Comparison of ENCODE assay signal across 1 cellular context in the genomic region with DNA sequence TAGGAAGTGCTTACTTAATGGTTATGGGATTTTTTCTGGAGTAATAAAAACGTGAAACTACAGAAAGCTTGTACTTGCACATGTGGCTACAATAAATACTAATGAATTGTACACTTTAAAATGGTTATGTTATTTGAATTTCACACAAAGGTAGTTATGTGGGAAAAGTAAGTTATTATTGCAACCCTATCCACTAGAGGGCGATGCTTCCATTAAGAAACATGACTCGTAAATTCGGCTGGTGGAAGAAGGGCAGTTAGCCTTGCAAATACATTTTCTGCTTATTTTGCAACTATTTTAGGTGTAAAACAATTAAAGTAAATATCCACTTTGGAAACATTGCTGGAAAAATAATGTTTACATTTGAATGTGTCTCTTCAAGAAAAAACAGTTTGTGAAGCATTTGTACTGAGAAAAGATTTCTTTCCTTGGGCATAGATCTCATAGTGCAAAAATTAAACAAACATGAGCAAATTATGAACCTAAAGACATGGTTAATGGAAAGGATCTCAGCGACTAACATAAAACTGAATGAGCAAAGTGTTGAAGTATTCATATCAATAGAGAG.
TF ChIP-seq lines count a peak whose summit lies in the region.

No MANE protein-coding gene starts in this region.

TF ChIP-seq in HepG2, 621 proteins besides CTCF, POLR2A, EP300 and RAD21 (continued from another document):
- TF ChIP-seq, protein P1, sequence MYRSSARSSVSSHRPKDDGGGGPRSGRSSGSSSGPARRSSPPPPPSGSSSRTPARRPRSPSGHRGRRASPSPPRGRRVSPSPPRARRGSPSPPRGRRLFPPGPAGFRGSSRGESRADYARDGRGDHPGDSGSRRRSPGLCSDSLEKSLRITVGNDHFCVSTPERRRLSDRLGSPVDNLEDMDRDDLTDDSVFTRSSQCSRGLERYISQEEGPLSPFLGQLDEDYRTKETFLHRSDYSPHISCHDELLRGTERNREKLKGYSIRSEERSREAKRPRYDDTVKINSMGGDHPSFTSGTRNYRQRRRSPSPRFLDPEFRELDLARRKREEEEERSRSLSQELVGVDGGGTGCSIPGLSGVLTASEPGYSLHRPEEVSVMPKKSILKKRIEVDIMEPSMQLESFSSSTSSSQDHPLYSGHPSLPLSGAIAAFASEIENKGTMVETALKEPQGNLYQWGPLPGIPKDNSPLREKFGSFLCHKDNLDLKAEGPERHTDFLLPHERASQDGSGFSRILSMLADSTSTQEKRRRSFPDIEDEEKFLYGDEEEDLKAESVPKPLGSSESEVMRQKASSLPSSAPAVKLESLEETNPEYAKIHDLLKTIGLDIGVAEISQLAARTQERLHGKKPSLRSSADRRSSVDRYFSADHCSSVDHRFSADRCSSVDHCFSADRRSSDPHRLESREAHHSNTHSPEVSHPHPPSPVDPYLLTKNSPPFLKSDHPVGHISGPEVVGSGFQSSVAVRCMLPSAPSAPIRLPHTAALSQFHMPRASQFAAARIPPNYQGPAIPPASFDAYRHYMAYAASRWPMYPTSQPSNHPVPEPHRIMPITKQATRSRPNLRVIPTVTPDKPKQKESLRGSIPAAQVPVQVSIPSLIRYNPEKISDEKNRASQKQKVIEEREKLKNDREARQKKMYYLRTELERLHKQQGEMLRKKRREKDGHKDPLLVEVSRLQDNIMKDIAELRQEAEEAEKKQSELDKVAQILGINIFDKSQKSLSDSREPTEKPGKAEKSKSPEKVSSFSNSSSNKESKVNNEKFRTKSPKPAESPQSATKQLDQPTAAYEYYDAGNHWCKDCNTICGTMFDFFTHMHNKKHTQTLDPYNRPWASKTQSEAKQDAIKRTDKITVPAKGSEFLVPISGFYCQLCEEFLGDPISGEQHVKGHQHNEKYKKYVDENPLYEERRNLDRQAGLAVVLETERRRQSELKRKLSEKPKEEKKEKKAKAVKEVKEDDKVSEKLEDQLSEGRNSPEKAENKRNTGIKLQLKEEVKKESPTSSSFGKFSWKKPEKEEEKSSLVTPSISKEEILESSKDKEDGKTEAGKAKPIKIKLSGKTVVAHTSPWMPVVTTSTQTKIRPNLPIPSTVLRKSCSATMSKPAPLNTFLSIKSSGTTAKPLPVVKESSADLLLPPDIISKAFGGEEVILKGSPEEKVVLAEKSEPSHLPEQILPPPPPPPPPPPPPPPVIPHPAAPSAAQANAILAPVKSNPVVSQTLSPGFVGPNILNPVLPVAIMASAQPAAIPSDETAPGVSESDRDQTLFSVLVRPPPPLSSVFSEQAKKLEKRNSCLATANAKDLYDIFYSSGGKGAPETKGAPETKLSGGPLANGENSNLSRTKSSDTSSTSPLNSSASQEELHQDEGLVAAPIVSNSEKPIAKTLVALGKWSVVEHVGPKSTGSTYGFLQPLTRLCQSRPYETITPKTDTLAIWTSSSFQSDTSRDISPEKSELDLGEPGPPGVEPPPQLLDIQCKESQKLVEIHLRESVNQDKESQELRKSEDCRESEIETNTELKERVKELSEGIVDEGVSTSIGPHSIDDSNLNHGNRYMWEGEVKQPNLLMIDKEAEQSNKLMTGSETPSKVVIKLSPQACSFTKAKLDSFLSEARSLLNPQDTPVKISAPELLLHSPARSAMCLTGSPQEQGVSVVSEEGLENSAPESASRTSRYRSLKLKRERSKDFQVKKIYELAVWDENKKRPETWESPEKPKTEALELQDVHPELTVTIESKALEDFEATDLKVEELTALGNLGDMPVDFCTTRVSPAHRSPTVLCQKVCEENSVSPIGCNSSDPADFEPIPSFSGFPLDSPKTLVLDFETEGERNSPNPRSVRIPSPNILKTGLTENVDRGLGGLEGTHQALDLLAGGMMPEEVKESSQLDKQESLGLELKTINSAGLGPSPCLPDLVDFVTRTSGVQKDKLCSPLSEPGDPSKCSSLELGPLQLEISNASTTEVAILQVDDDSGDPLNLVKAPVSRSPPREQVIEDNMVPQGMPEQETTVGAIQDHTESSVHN (CRISPR knock-in tag; IDR thresholded peaks at IDR 0.05): no peak
- TF ChIP-seq STAG1 (CRISPR knock-in tag; IDR thresholded peaks at IDR 0.05) (peak; percentile 87), PPARG (CRISPR knock-in tag; conservative IDR thresholded peaks at IDR 0.05) (peak; percentile 34; the same call in 1 of the 2 replicates), SMC3 (IDR thresholded peaks at IDR 0.05; ENCODE audit: low read length) (peak; percentile 72), JDP2 (CRISPR knock-in tag; IDR thresholded peaks at IDR 0.05; ENCODE audit: borderline replicate concordance) (no peak), MAFF (IDR thresholded peaks at IDR 0.05; ENCODE audit: low read depth, low read length) (peak; percentile 52), MAFK (conservative IDR thresholded peaks at IDR 0.05 in 1 of 2, IDR thresholded peaks at IDR 0.05 in 1 of 2; ENCODE audit: low read length in 2 of 2) (peak; percentile 68 to 70), MED1 (CRISPR knock-in tag; IDR thresholded peaks at IDR 0.05) (no peak), MIXL1 (CRISPR knock-in tag; IDR thresholded peaks at IDR 0.05) (peak; percentile 54; the same call in 1 of the 2 replicates)
- TF ChIP-seq, protein P2, sequence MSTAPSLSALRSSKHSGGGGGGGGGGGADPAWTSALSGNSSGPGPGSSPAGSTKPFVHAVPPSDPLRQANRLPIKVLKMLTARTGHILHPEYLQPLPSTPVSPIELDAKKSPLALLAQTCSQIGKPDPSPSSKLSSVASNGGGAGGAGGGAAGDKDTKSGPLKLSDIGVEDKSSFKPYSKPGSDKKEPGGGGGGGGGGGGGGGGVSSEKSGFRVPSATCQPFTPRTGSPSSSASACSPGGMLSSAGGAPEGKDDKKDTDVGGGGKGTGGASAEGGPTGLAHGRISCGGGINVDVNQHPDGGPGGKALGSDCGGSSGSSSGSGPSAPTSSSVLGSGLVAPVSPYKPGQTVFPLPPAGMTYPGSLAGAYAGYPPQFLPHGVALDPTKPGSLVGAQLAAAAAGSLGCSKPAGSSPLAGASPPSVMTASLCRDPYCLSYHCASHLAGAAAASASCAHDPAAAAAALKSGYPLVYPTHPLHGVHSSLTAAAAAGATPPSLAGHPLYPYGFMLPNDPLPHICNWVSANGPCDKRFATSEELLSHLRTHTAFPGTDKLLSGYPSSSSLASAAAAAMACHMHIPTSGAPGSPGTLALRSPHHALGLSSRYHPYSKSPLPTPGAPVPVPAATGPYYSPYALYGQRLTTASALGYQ (CRISPR knock-in tag; IDR thresholded peaks at IDR 0.05): no peak
- TF ChIP-seq, protein P3, sequence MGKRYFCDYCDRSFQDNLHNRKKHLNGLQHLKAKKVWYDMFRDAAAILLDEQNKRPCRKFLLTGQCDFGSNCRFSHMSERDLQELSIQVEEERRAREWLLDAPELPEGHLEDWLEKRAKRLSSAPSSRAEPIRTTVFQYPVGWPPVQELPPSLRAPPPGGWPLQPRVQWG (CRISPR knock-in tag; IDR thresholded peaks at IDR 0.05; ENCODE audit: borderline replicate concordance, low read depth): no peak
